ENCODE assay signal across 8 cellular contexts in genomic region chr3:37396731-37397130, GRCh38. TPM values are rescaled to one million over a fixed set of nuclear protein-coding genes. Genes with fewer than 3 reads are reported as not detected.
"Had no signal": no experiment of that assay in that cellular context is flagged by ENCODE, and none has a peak within 500 bp of the region (broad histone marks: within the 10 kb centered on the region; RNA-seq: fewer than 3 reads in every experiment).

No MANE protein-coding gene starts in this region.

- H3K9me3 Mint-ChIP-seq: GM23338, H9, HFFc6 had no signal

- H3K36me3 ChIP-seq: HAP-1 had no signal

- H3K9ac ChIP-seq: GM23248 had no signal

- H3K27ac Mint-ChIP-seq: GM23338, HFFc6 had no signal

- H3K4me1 Mint-ChIP-seq: GM23338, H9 had no signal

- H3K27ac ChIP-seq: GM23248 had no signal

- H3K4me1 ChIP-seq: HAP-1 had no signal

- DNase-seq: GM23248, GOT3, H7, H9, HCEC 1CT, HFFc6 had no signal

- H3K4me3 ChIP-seq: GM23248, GM23338, HAP-1 had no signal

- H3K4me3 Mint-ChIP-seq: GM23338, H9, HFFc6 had no signal

- H3K9me3 ChIP-seq: HAP-1 had no signal

RNA-seq across cellular contexts. Expression of gene ITGA9, which starts 55.2 kb away (rescaled TPM):
- total RNA-seq: HFFc6 had no signal
- polyA plus RNA-seq: GM23248 had no signal
